8 cellular contexts compared by ENCODE assay signal in the genomic region with DNA sequence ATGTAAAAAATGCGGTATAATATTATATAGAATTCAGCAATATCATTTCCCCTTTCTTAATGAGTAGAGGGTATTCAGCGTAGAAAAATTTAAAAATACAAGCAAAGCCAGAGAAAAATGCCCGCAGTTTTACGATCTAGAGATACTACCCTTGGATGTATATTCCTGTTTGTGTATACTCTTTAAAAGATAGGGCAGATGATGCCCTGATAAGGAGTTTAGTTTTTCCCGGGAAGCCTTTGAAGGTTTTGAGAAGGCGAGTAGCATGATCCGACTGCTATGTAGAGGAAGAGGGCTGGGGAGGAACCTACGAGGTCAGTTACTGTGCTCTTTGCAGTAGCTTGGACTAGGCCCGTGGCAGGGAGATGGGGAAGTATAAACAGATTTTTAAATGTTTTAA. TPM values are rescaled to one million over a fixed set of nuclear protein-coding genes. Genes with fewer than 3 reads are reported as not detected.
DNase-seq lines count a peak whose midpoint lies in the region; ATAC-seq, FAIRE-seq and TF ChIP-seq lines count a peak whose summit lies in the region.

No MANE protein-coding gene starts in this region.

- peaks cover 4% of the 10 kb centered on the region for H3K4me1 ChIP-seq in parathyroid adenoma

- H3K9me3 ChIP-seq in KOPT-K1 (ENCODE audit: insufficient read depth, low read length, poor library complexity, severe bottlenecking): no peaks in the 10 kb centered on the region
- no peaks in the 10 kb centered on the region for H3K9me3 ChIP-seq in WERI-Rb-1 (ENCODE audit: severe bottlenecking)
- H3K9me3 ChIP-seq in parathyroid adenoma (ENCODE audit: control insufficient read depth, low read length): no peaks in the 10 kb centered on the region

- H3K27me3 ChIP-seq in WERI-Rb-1 (ENCODE audit: insufficient read depth, low read depth, severe bottlenecking) (no peaks in the 10 kb centered on the region), parathyroid adenoma (ENCODE audit: control insufficient read depth, insufficient read depth, low read length) (no peaks in the 10 kb centered on the region)

- H3K36me3 ChIP-seq in KOPT-K1 (ENCODE audit: insufficient read depth, low read length) (peaks cover 21% of the 10 kb centered on the region), WERI-Rb-1 (peaks cover 20% of the 10 kb centered on the region), parathyroid adenoma (ENCODE audit: control insufficient read depth, insufficient read depth, low read length) (no peaks in the 10 kb centered on the region)

- FAIRE-seq in frontal cortex (lab: Jason Lieb, UNC): no peak

- peak; percentile 18 for DNase-seq in Daoy (ENCODE audit: low read depth)
- DNase-seq in WERI-Rb-1: no peak
- DNase-seq in frontal cortex (ENCODE audit: low spot score in 2 of 2): peak; percentile 27 to 34
- DNase-seq in DMS114 treated with DMSO at 0.1 percent for 48 hours (lab: John Stamatoyannopoulos, UW; ENCODE audit: unreplicated experiment): no peak

- H3K27ac ChIP-seq in KOPT-K1 (ENCODE audit: low read depth, low read length, poor library complexity, severe bottlenecking) (peak overlapping the region; percentile 89), WERI-Rb-1 (peak overlapping the region; percentile 99), parathyroid adenoma (peak overlapping the region; percentile 86)

- H3K79me2 ChIP-seq in parathyroid adenoma: peaks cover 6% of the 10 kb centered on the region

- H3K4me2 ChIP-seq in parathyroid adenoma (ENCODE audit: low read length): peak overlapping the region; percentile 97

- TF ChIP-seq CTCF in WERI-Rb-1 (IDR thresholded peaks at IDR 0.05; ENCODE audit: low read depth, low read length) (no peak), parathyroid adenoma (IDR thresholded peaks at IDR 0.05) (no peak)

- H3K9ac ChIP-seq in parathyroid adenoma: no peak overlapping the region

- H2AFZ ChIP-seq in parathyroid adenoma: peak overlapping the region; percentile 94

- H3K4me3 ChIP-seq in WERI-Rb-1 (ENCODE audit: low read depth, low read length) (peak overlapping the region; percentile 97), parathyroid adenoma (ENCODE audit: low read depth, low read length) (peak overlapping the region; percentile 90)

- ATAC-seq in HG02840 (IDR thresholded peaks at IDR 0.05; ENCODE audit: low FRiP score, unreplicated experiment) (no peak), GM21786 (IDR thresholded peaks at IDR 0.05; ENCODE audit: unreplicated experiment) (no peak)

RNA-seq across cellular contexts. Expression of gene YEATS2, which starts 1.2 kb away (rescaled TPM):
- 21.6 and 21.8 TPM in 2 replicates for total RNA-seq in Daoy (2014; rRNA removed; shearing (Covaris generic))
- 56.7 TPM for total RNA-seq in frontal cortex

Comparison
In these comparisons a context has a peak if more than half of its experiments do, and no peak if none do; other contexts are left out.
1. DNase-seq: peak in Daoy (single experiment) and frontal cortex (2 of 2); none in WERI-Rb-1 (single experiment) and DMS114 treated with DMSO at 0.1 percent for 48 hours (single experiment).
2. Peak in every context shown above with its lines, with median percentiles within 50 percentile points of each other: H3K27ac ChIP-seq.